Comparison of ENCODE assay signal across 1 cellular context in the genomic region with DNA sequence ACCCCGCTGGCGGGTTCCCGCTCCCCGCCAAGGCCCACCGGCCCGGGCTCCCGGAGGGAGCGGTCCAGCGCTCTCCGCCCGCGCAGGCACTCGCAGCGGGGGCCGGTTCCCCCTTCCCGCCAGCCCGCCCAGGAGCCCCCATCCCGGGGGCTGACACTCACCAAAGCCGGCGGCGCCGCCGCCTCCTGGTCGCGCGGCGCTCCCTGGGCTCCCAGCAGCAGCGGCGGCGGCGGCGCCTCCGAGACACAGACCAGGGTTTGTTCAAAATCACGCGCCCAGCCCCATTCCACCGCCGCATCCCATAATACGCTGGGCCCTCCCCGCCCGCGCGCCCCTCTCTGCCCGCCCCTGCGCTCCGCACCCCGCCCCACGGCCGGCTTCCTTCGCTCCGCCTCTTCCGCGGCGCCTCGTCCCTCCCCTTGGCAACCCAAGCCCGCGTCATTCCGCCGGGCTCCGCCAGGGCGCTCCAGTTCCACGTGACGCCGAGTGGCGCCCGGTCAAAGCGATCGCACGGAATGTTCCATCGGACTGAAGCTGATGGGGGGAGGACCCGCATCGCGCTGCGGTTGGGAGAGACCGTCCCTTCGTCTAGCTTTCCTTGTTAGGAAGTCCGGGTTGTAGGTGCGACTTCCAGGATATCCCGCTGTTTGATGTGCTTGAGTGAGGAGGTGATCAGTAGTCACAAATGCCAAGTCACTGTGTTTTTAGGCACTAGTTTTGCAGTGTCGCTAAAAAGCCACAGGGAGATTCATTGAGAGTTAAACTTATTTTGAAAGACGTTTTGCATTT.
A peak's percentile ranks its signal among the peaks of the same experiment; 100 is the strongest.
TF ChIP-seq lines count a peak whose summit lies in the region.

No MANE protein-coding gene starts in this region.

TF ChIP-seq in K562, 482 proteins besides CTCF, POLR2A, EP300 and RAD21 (continued from another document and continues in another):
- TF ChIP-seq SREBF1 (IDR thresholded peaks at IDR 0.05; ENCODE audit: borderline replicate concordance, low read depth, low read length) (peak; percentile 94), MXD1 (CRISPR knock-in tag; IDR thresholded peaks at IDR 0.05; ENCODE audit: borderline replicate concordance, poor library complexity, severe bottlenecking) (no peak), CGGBP1 (CRISPR knock-in tag; IDR thresholded peaks at IDR 0.05) (no peak), ZBTB26 (CRISPR knock-in tag; IDR thresholded peaks at IDR 0.05) (no peak), FOS (IDR thresholded peaks at IDR 0.05; ENCODE audit: extremely low read depth, insufficient read length) (no peak), SFPQ (IDR thresholded peaks at IDR 0.05; ENCODE audit: low read depth, low read length) (no peak), HSF4 (CRISPR knock-in tag; IDR thresholded peaks at IDR 0.05; ENCODE audit: borderline replicate concordance) (no peak), LEF1 (IDR thresholded peaks at IDR 0.05) (peak; percentile 76; the same call in 1 of the 2 replicates), CSDE1 (IDR thresholded peaks at IDR 0.05) (no peak), PTBP1 (IDR thresholded peaks at IDR 0.05; ENCODE audit: low read depth, low read length) (no peak), PPARD (CRISPR knock-in tag; IDR thresholded peaks at IDR 0.05) (no peak), ZFP91 (CRISPR knock-in tag; IDR thresholded peaks at IDR 0.05) (no peak), SNIP1 (IDR thresholded peaks at IDR 0.05; ENCODE audit: low read depth) (no peak), ZNF57 (CRISPR knock-in tag; IDR thresholded peaks at IDR 0.05) (no peak), HMG20B (CRISPR knock-in tag; IDR thresholded peaks at IDR 0.05) (no peak), ERF (CRISPR knock-in tag; IDR thresholded peaks at IDR 0.05) (no peak), HNRNPK (IDR thresholded peaks at IDR 0.05; ENCODE audit: low read depth, low read length, poor library complexity, severe bottlenecking) (no peak), SAP30 (IDR thresholded peaks at IDR 0.05; ENCODE audit: borderline replicate concordance, insufficient read depth, low read depth, low read length, poor library complexity, severe bottlenecking) (peak; percentile 81)
- TF ChIP-seq, protein P1, sequence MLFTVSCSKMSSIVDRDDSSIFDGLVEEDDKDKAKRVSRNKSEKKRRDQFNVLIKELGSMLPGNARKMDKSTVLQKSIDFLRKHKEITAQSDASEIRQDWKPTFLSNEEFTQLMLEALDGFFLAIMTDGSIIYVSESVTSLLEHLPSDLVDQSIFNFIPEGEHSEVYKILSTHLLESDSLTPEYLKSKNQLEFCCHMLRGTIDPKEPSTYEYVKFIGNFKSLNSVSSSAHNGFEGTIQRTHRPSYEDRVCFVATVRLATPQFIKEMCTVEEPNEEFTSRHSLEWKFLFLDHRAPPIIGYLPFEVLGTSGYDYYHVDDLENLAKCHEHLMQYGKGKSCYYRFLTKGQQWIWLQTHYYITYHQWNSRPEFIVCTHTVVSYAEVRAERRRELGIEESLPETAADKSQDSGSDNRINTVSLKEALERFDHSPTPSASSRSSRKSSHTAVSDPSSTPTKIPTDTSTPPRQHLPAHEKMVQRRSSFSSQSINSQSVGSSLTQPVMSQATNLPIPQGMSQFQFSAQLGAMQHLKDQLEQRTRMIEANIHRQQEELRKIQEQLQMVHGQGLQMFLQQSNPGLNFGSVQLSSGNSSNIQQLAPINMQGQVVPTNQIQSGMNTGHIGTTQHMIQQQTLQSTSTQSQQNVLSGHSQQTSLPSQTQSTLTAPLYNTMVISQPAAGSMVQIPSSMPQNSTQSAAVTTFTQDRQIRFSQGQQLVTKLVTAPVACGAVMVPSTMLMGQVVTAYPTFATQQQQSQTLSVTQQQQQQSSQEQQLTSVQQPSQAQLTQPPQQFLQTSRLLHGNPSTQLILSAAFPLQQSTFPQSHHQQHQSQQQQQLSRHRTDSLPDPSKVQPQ (CRISPR knock-in tag; IDR thresholded peaks at IDR 0.05; ENCODE audit: borderline replicate concordance): no peak
- TF ChIP-seq, protein P2, sequence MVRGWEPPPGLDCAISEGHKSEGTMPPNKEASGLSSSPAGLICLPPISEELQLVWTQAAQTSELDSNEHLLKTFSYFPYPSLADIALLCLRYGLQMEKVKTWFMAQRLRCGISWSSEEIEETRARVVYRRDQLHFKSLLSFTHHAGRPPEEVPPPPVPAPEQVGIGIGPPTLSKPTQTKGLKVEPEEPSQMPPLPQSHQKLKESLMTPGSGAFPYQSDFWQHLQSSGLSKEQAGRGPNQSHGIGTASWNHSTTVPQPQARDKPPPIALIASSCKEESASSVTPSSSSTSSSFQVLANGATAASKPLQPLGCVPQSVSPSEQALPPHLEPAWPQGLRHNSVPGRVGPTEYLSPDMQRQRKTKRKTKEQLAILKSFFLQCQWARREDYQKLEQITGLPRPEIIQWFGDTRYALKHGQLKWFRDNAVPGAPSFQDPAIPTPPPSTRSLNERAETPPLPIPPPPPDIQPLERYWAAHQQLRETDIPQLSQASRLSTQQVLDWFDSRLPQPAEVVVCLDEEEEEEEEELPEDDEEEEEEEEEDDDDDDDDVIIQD (CRISPR knock-in tag; IDR thresholded peaks at IDR 0.05): no peak
- TF ChIP-seq, protein P3, sequence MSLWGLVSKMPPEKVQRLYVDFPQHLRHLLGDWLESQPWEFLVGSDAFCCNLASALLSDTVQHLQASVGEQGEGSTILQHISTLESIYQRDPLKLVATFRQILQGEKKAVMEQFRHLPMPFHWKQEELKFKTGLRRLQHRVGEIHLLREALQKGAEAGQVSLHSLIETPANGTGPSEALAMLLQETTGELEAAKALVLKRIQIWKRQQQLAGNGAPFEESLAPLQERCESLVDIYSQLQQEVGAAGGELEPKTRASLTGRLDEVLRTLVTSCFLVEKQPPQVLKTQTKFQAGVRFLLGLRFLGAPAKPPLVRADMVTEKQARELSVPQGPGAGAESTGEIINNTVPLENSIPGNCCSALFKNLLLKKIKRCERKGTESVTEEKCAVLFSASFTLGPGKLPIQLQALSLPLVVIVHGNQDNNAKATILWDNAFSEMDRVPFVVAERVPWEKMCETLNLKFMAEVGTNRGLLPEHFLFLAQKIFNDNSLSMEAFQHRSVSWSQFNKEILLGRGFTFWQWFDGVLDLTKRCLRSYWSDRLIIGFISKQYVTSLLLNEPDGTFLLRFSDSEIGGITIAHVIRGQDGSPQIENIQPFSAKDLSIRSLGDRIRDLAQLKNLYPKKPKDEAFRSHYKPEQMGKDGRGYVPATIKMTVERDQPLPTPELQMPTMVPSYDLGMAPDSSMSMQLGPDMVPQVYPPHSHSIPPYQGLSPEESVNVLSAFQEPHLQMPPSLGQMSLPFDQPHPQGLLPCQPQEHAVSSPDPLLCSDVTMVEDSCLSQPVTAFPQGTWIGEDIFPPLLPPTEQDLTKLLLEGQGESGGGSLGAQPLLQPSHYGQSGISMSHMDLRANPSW (CRISPR knock-in tag; IDR thresholded peaks at IDR 0.05): no peak
- TF ChIP-seq, protein P4, sequence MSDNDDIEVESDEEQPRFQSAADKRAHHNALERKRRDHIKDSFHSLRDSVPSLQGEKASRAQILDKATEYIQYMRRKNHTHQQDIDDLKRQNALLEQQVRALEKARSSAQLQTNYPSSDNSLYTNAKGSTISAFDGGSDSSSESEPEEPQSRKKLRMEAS (CRISPR knock-in tag; IDR thresholded peaks at IDR 0.05): peak; percentile 90
- TF ChIP-seq, protein P5, sequence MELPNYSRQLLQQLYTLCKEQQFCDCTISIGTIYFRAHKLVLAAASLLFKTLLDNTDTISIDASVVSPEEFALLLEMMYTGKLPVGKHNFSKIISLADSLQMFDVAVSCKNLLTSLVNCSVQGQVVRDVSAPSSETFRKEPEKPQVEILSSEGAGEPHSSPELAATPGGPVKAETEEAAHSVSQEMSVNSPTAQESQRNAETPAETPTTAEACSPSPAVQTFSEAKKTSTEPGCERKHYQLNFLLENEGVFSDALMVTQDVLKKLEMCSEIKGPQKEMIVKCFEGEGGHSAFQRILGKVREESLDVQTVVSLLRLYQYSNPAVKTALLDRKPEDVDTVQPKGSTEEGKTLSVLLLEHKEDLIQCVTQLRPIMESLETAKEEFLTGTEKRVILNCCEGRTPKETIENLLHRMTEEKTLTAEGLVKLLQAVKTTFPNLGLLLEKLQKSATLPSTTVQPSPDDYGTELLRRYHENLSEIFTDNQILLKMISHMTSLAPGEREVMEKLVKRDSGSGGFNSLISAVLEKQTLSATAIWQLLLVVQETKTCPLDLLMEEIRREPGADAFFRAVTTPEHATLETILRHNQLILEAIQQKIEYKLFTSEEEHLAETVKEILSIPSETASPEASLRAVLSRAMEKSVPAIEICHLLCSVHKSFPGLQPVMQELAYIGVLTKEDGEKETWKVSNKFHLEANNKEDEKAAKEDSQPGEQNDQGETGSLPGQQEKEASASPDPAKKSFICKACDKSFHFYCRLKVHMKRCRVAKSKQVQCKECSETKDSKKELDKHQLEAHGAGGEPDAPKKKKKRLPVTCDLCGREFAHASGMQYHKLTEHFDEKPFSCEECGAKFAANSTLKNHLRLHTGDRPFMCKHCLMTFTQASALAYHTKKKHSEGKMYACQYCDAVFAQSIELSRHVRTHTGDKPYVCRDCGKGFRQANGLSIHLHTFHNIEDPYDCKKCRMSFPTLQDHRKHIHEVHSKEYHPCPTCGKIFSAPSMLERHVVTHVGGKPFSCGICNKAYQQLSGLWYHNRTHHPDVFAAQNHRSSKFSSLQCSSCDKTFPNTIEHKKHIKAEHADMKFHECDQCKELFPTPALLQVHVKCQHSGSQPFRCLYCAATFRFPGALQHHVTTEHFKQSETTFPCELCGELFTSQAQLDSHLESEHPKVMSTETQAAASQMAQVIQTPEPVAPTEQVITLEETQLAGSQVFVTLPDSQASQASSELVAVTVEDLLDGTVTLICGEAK (IDR thresholded peaks at IDR 0.05): peak; percentile 68; the same call in 1 of the 2 replicates
- TF ChIP-seq, protein P5 (CRISPR knock-in tag; IDR thresholded peaks at IDR 0.05): no peak
